In genomic region chr1:12113433-12114339, GRCh38 we compare ENCODE assay signal across 12 cellular contexts. TPM values are rescaled to one million over a fixed set of nuclear protein-coding genes. Genes with fewer than 3 reads are reported as not detected.
DNase-seq lines count a peak whose midpoint lies in the region; ATAC-seq, FAIRE-seq and TF ChIP-seq lines count a peak whose summit lies in the region.
"Had no signal": no experiment of that assay in that cellular context is flagged by ENCODE, and none has a peak within 500 bp of the region (broad histone marks: within the 10 kb centered on the region; RNA-seq: fewer than 3 reads in every experiment).

No MANE protein-coding gene starts in this region.

- peaks cover 6% of the 10 kb centered on the region; the same call in 1 of the 2 replicates for H3K4me1 ChIP-seq in Panc1 (ENCODE audit: control insufficient read depth, insufficient read depth, low read length)
- H3K4me1 ChIP-seq in HepG2 (ENCODE audit: insufficient read depth, low read length) = no peaks in the 10 kb centered on the region

- H3K27ac Mint-ChIP-seq in effector memory CD8-positive, alpha-beta T cell = peak overlapping the region in 1 of 2 donors; percentile 0
- H3K27ac Mint-ChIP-seq: progenitor cell of endocrine pancreas had no signal

- H2AFZ ChIP-seq in HepG2 (ENCODE audit: low read length) = no peak overlapping the region

- CTCF ChIA-PET in Panc1 (lab: Charles Lee) = interaction anchor here (1.3 kb wide), 1 partner anchor 11 kb away, joined by 3 read pairs; no protein-coding TSS in a partner anchor
- CTCF ChIA-PET in HepG2 (lab: Yijun Ruan, JAX; ENCODE audit: low intra/inter-chr PET ratio, low total read pairs) = no interaction called here

- no peak for TF ChIP-seq CTCF in Panc1 (IDR thresholded peaks at IDR 0.05)
- no peak for TF ChIP-seq CTCF in HepG2 (CRISPR knock-in tag; IDR thresholded peaks at IDR 0.05)

- no peaks in the 10 kb centered on the region for H3K79me2 ChIP-seq in HepG2 (ENCODE audit: insufficient read depth, low read length)

- in situ Hi-C loops in Panc1 (cut with HindIII; ENCODE audit: low pct_unique_long_range_greater_than_20kb, low sequenced_read_pairs) = no loop called here
- in situ Hi-C loops in HepG2 (cut with HindIII; ENCODE audit: extremely low pct_ligation_motif_present, low pct_unique_long_range_greater_than_20kb) = loop anchor here (25.0 kb wide), 1 partner anchor 549 kb away; no protein-coding TSS in a partner anchor

- intact Hi-C loops in cardiac septum (cut with DNase I) (no loop called here), Right ventricle myocardium superior (cut with DNase I) (no loop called here), Panc1 (cut with micrococcal nuclease; ENCODE audit: unreplicated experiment) (no loop called here), HepG2 (cut with micrococcal nuclease; ENCODE audit: unreplicated experiment) (no loop called here)

- no peak for TF ChIP-seq POLR2A in HepG2 (IDR thresholded peaks at IDR 0.05; ENCODE audit: insufficient read depth in 1 of 2, low read depth in 2 of 2, low read length in 2 of 2)

- peaks cover 3 to 12% of the 10 kb centered on the region in 2 donors for H3K4me1 Mint-ChIP-seq in effector memory CD8-positive, alpha-beta T cell (ENCODE audit: low read depth in 2 of 2)

- no peaks in the 10 kb centered on the region for H3K9me3 ChIP-seq in Panc1 (ENCODE audit: control insufficient read depth, insufficient read depth, low read depth, low read length)
- no peaks in the 10 kb centered on the region for H3K9me3 ChIP-seq in HepG2 (ENCODE audit: low read length)

- BruUV-seq in Panc1 (replicated peaks; lab: Mats Ljungman, UMichigan) = no TSS peak
- no TSS peak for BruUV-seq in HepG2 (replicated peaks; lab: Mats Ljungman, UMichigan)

- no peaks in the 10 kb centered on the region for H3K36me3 ChIP-seq in Panc1 (ENCODE audit: control insufficient read depth, insufficient read depth, low read length)
- no peaks in the 10 kb centered on the region for H3K36me3 ChIP-seq in HepG2 (replicated peaks in 1 of 2; ENCODE audit: control insufficient read depth in 1 of 2, insufficient read depth in 2 of 2, low read length in 2 of 2)

- FAIRE-seq in HepG2 (lab: Jason Lieb, UNC) = no peak
- FAIRE-seq: GM12892, HTR-8/SVneo had no signal

- no peak for TF ChIP-seq RAD21 in HepG2 (CRISPR knock-in tag; IDR thresholded peaks at IDR 0.05)

- H3K27ac ChIP-seq in Panc1 (ENCODE audit: low read length) = no peak overlapping the region
- no peak overlapping the region for H3K27ac ChIP-seq in HepG2 (ENCODE audit: extremely low read length, insufficient read depth, low read length)

- no peaks in the 10 kb centered on the region for H3K27me3 ChIP-seq in Panc1 (ENCODE audit: control insufficient read depth, insufficient read depth, low read length)
- H3K27me3 ChIP-seq in HepG2 (ENCODE audit: control insufficient read depth in 1 of 2, insufficient read depth in 2 of 2, low read length in 2 of 2) = peaks cover 2 to 32% of the 10 kb centered on the region in 2 experiments; a peak in 4 of 5 replicates

- POLR2A ChIA-PET in Panc1 (lab: Charles Lee) = no interaction called here
- POLR2A ChIA-PET in HepG2 (lab: Yijun Ruan, JAX) = no interaction called here

- no peak overlapping the region for H3K9ac ChIP-seq in HepG2 (ENCODE audit: insufficient read depth, low read depth, low read length)

- H3K36me3 Mint-ChIP-seq in effector memory CD8-positive, alpha-beta T cell (ENCODE audit: insufficient read depth) = peaks cover 2% of the 10 kb centered on the region

- TF ChIP-seq EP300 in HepG2 (IDR thresholded peaks at IDR 0.05; ENCODE audit: low read depth in 2 of 2, low read length in 2 of 2) = no peak
- no peak for TF ChIP-seq EP300 in HepG2 (CRISPR knock-in tag; IDR thresholded peaks at IDR 0.05; ENCODE audit: borderline replicate concordance)

- H3K27me3 Mint-ChIP-seq in effector memory CD8-positive, alpha-beta T cell = no peaks in the 10 kb centered on the region

- no peak overlapping the region for H3K4me2 ChIP-seq in HepG2 (ENCODE audit: low read depth, low read length)

- H3K4me3 ChIP-seq in Panc1 (ENCODE audit: low read depth in 2 of 2, low read length in 2 of 2) = no peak overlapping the region
- H3K4me3 ChIP-seq in HepG2 (replicated peaks in 1 of 3; ENCODE audit: insufficient read depth in 1 of 3, low read depth in 2 of 3, low read length in 3 of 3) = no peak overlapping the region

- 31% methylated on average over 4 of the region's 7 CpGs for whole genome bisulfite sequencing in HepG2 (ENCODE audit: low lambda C conversion rate)

- DNase-seq in cardiac septum (ENCODE audit: low spot score) (peak; percentile 39), Right ventricle myocardium superior (no peak), Panc1 (ENCODE audit: low read depth, low spot score) (no peak), HepG2 (ENCODE audit: low spot score) (no peak), left lobe of liver (ENCODE audit: low spot score) (no peak)
- DNase-seq in effector memory CD8-positive, alpha-beta T cell = no peak
- DNase-seq in stimulated activated CD4-positive, alpha-beta T cell treated with anti-CD3 and anti-CD28 coated beads, Interleukin-12 subunit alpha, Interleukin-12 subunit beta, amount 100 ng/mL, for 4 hours = no peak

- H3K9me3 Mint-ChIP-seq in effector memory CD8-positive, alpha-beta T cell = no peaks in the 10 kb centered on the region

- no peaks in the 10 kb centered on the region for H4K20me1 ChIP-seq in HepG2 (ENCODE audit: insufficient read depth, low read length)

- ATAC-seq in Right ventricle myocardium superior (ENCODE audit: poor library complexity) (no peak), Panc1 (peak; percentile 11), HepG2 (no peak), GM21723 (IDR thresholded peaks at IDR 0.05; ENCODE audit: unreplicated experiment) (no peak), left lobe of liver (no peak)
- peak; percentile 17 for ATAC-seq in effector memory CD8-positive, alpha-beta T cell (replicated peaks)

- no peak overlapping the region for H3K4me3 Mint-ChIP-seq in effector memory CD8-positive, alpha-beta T cell

TF ChIP-seq in HepG2, 621 proteins besides CTCF, POLR2A, EP300 and RAD21 (continues in another document):
- TF ChIP-seq ZNF768 (CRISPR knock-in tag; IDR thresholded peaks at IDR 0.05) (no peak), RARG (CRISPR knock-in tag; IDR thresholded peaks at IDR 0.05; ENCODE audit: low read depth) (no peak), ARNTL (CRISPR knock-in tag; IDR thresholded peaks at IDR 0.05) (no peak)

RNA-seq across cellular contexts. Expression of gene TNFRSF8, which starts 50.6 kb away (rescaled TPM):
- total RNA-seq in cardiac septum = 1.4 TPM
- total RNA-seq in Right ventricle myocardium superior = 0.59 TPM
- 0.13 TPM for total RNA-seq in Panc1 (2021; ENCODE audit: unreplicated experiment)
- polyA plus RNA-seq in Panc1 (2012; ENCODE audit: insufficient read length) = not detected
- total RNA-seq in HepG2 (2016; rRNA removed; fragmentation: Illumina TruSeq; extraction: Trizol) = not detected in 2 replicates
- not detected in 2 replicates for total RNA-seq in HepG2 (2016; cell fraction: cytosol; rRNA removed; fragmentation: Illumina TruSeq; extraction: Trizol; ENCODE audit: low read depth)
- not detected in 2 replicates for total RNA-seq in HepG2 (2016; cell fraction: insoluble cytoplasmic fraction; rRNA removed; fragmentation: Illumina TruSeq; extraction: Trizol)
- not detected in 2 replicates for total RNA-seq in HepG2 (2016; cell fraction: membrane; rRNA removed; fragmentation: Illumina TruSeq; extraction: Trizol)
- total RNA-seq in HepG2 (2016; cell fraction: nucleus; rRNA removed; fragmentation: Illumina TruSeq; extraction: Trizol) = not detected in 2 replicates
- polyA plus RNA-seq in HepG2 (2011; rRNA removed) = not detected in 2 replicates
- not detected in 2 replicates for polyA plus RNA-seq in HepG2 (2011; cell fraction: cytosol; rRNA removed)
- polyA plus RNA-seq in HepG2 (2011; cell fraction: nucleus; rRNA removed) = not detected in 2 replicates
- polyA plus RNA-seq in HepG2 (2012) = not detected in 2 replicates
- not detected in 2 replicates for polyA plus RNA-seq in HepG2 (2016; cell fraction: cytosol; fragmentation: Illumina TruSeq; extraction: Trizol; ENCODE audit: low read depth)
- polyA plus RNA-seq in HepG2 (2016; cell fraction: insoluble cytoplasmic fraction; fragmentation: Illumina TruSeq; extraction: Trizol; ENCODE audit: low read depth) = not detected in 2 replicates
- polyA plus RNA-seq in HepG2 (2016; cell fraction: membrane; fragmentation: Illumina TruSeq; extraction: Trizol; ENCODE audit: low read depth) = not detected in 2 replicates
- not detected in 2 replicates for polyA plus RNA-seq in HepG2 (2016; cell fraction: nucleus; fragmentation: Illumina TruSeq; extraction: Trizol; ENCODE audit: insufficient read depth, low read depth)
- 0.30 TPM in 1 of 2 replicates, not detected in the other for polyA minus RNA-seq in HepG2 (2011; rRNA and poly(A)+ RNA removed; ENCODE audit: low replicate concordance)
- not detected in 2 replicates for polyA minus RNA-seq in HepG2 (2011; cell fraction: cytosol; rRNA and poly(A)+ RNA removed)
- not detected in 2 replicates for polyA minus RNA-seq in HepG2 (2011; cell fraction: nucleus; rRNA and poly(A)+ RNA removed)
- 0.18 TPM for total RNA-seq in left lobe of liver
- total RNA-seq: lung microvascular endothelial cell, progenitor cell of endocrine pancreas had no signal

RNA-seq across cellular contexts. Expression of gene TNFRSF1B, which starts 53.1 kb away (rescaled TPM):
- total RNA-seq in cardiac septum (15.5 TPM), Right ventricle myocardium superior (13.7 TPM), Panc1 (2021; ENCODE audit: unreplicated experiment) (18.8 TPM), HepG2 (2016; rRNA removed; fragmentation: Illumina TruSeq; extraction: Trizol) (0.04 TPM in 1 of 2 replicates, not detected in the other), left lobe of liver (16.8 TPM)
- 11.3 TPM for polyA plus RNA-seq in Panc1 (2012; ENCODE audit: insufficient read length)
- total RNA-seq in HepG2 (2016; cell fraction: cytosol; rRNA removed; fragmentation: Illumina TruSeq; extraction: Trizol; ENCODE audit: low read depth) = not detected in 2 replicates
- not detected in 2 replicates for total RNA-seq in HepG2 (2016; cell fraction: insoluble cytoplasmic fraction; rRNA removed; fragmentation: Illumina TruSeq; extraction: Trizol)
- not detected in 2 replicates for total RNA-seq in HepG2 (2016; cell fraction: membrane; rRNA removed; fragmentation: Illumina TruSeq; extraction: Trizol)
- total RNA-seq in HepG2 (2016; cell fraction: nucleus; rRNA removed; fragmentation: Illumina TruSeq; extraction: Trizol) = not detected in 2 replicates
- polyA plus RNA-seq in HepG2 (2011; rRNA removed) = 0.11 and 0.29 TPM in 2 replicates
- 0.05 and 0.07 TPM in 2 replicates for polyA plus RNA-seq in HepG2 (2011; cell fraction: cytosol; rRNA removed)
- polyA plus RNA-seq in HepG2 (2011; cell fraction: nucleus; rRNA removed) = 0.05 TPM in 2 replicates
- not detected in 2 replicates for polyA plus RNA-seq in HepG2 (2012)
- not detected in 2 replicates for polyA plus RNA-seq in HepG2 (2016; cell fraction: cytosol; fragmentation: Illumina TruSeq; extraction: Trizol; ENCODE audit: low read depth)
- not detected in 2 replicates for polyA plus RNA-seq in HepG2 (2016; cell fraction: insoluble cytoplasmic fraction; fragmentation: Illumina TruSeq; extraction: Trizol; ENCODE audit: low read depth)
- polyA plus RNA-seq in HepG2 (2016; cell fraction: membrane; fragmentation: Illumina TruSeq; extraction: Trizol; ENCODE audit: low read depth) = not detected in 2 replicates
- polyA plus RNA-seq in HepG2 (2016; cell fraction: nucleus; fragmentation: Illumina TruSeq; extraction: Trizol; ENCODE audit: insufficient read depth, low read depth) = not detected in 2 replicates
- 0.14 and 1.1 TPM in 2 replicates for polyA minus RNA-seq in HepG2 (2011; rRNA and poly(A)+ RNA removed; ENCODE audit: low replicate concordance)
- polyA minus RNA-seq in HepG2 (2011; cell fraction: cytosol; rRNA and poly(A)+ RNA removed) = not detected in 2 replicates
- 0.90 TPM in 1 of 2 replicates, not detected in the other for polyA minus RNA-seq in HepG2 (2011; cell fraction: nucleus; rRNA and poly(A)+ RNA removed)
- total RNA-seq: progenitor cell of endocrine pancreas had no signal

Comparison
In these comparisons a context has a peak if more than half of its experiments do, and no peak if none do; other contexts are left out.
1. ATAC-seq: peak in Panc1 (single experiment) and effector memory CD8-positive, alpha-beta T cell (single experiment); none in Right ventricle myocardium superior (single experiment), HepG2 (single experiment), GM21723 (single experiment) and left lobe of liver (single experiment).
2. RNA of gene TNFRSF1B, which starts 53.1 kb away (total RNA-seq): 18.8 TPM in Panc1 (single experiment), 16.8 TPM in left lobe of liver (single experiment), 15.5 TPM in cardiac septum (single experiment) and 13.7 TPM in Right ventricle myocardium superior (single experiment); 0.04 TPM in HepG2; every median in the first group is over 10 times any median in the second.